ENCODE assay signal across 8 cellular contexts in the genomic region with DNA sequence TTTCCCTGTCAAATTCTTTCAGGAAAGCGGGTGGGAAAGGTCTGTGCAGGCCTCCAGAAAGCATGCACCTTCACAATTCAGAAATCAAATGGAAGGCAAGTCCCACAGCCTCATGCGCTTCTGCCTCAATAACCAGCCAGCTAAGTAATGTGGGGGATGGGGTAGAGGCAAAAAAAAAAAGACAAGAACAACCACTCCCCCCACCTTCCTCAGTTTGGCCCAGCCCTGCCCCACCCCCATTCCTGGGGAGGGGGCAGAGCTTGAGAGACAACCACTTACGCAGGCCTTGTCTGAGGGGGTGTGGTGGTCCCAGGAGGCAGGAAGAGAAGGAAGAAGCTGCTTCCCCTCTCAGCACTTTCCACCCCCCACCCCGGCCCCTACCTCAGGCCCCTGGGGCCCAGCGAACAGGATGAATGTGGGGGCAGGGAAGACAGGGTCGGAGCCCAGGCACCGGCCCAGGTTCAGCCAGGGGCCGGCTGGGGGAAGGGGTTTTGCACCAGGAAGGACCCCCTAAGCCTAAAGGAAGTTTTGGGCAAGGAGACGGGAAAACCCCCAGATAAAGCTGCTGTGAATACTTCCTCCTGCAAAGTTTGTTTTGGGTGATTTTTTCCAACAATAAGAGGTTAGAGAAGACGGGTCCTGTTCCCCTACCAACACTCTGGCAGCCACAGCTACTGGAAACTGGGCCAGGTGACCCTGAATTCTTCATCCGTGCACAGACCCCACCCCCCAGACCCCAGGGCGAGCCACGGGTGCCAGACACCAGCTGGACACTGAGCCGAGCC. TPM values are rescaled to one million over a fixed set of nuclear protein-coding genes. Genes with fewer than 3 reads are reported as not detected.
DNase-seq lines count a peak whose midpoint lies in the region; ATAC-seq and TF ChIP-seq lines count a peak whose summit lies in the region.

No MANE protein-coding gene starts in this region.

- ATAC-seq in HG03175 (IDR thresholded peaks at IDR 0.05; ENCODE audit: unreplicated experiment): no peak

- TF ChIP-seq CTCF in AG04450 (IDR thresholded peaks at IDR 0.05; ENCODE audit: low read depth, low read length): no peak
- TF ChIP-seq CTCF in NB4 (IDR thresholded peaks at IDR 0.05; ENCODE audit: low read depth, low read length): no peak

- H3K4me3 ChIP-seq in AG04450 (ENCODE audit: low read depth, low read length): peak overlapping the region; percentile 78
- H3K4me3 ChIP-seq in NB4 (ENCODE audit: low read depth, low read length): peak overlapping the region; percentile 66
- peak overlapping the region; percentile 63 for H3K4me3 ChIP-seq in mucosa of stomach (ENCODE audit: low read length)

- H3K36me3 ChIP-seq in mucosa of stomach (ENCODE audit: control insufficient read depth, insufficient read depth, low read length): no peaks in the 10 kb centered on the region

- H3K27ac ChIP-seq in AG04450 (ENCODE audit: low read depth, low read length): no peak overlapping the region

- H3K9me3 ChIP-seq in AG04450 (ENCODE audit: control insufficient read depth, insufficient read depth, low read length) (no peaks in the 10 kb centered on the region; the same call in 1 of the 2 replicates), mucosa of stomach (ENCODE audit: control insufficient read depth, low read length) (no peaks in the 10 kb centered on the region)

- CTCF ChIA-PET in AG04450 (lab: Charles Lee): interaction anchor here (0.5 to 2.5 kb wide), 6 partner anchors 8 to 156 kb away, joined by 3 to 16 read pairs (median 10); no protein-coding TSS in a partner anchor

- H3K27me3 ChIP-seq in AG04450 (ENCODE audit: control insufficient read depth, insufficient read depth, low read length): peaks cover 3% of the 10 kb centered on the region
- no peaks in the 10 kb centered on the region for H3K27me3 ChIP-seq in mucosa of stomach (ENCODE audit: control insufficient read depth, insufficient read depth, low read length)

- POLR2A ChIA-PET in AG04450 (lab: Yijun Ruan, JAX): interaction anchor here (1.8 to 1.9 kb wide), 2 partner anchors 7 to 15 kb away, joined by 17 to 27 read pairs; no protein-coding TSS in a partner anchor

- no peak for TF ChIP-seq POLR2A in NB4 (IDR thresholded peaks at IDR 0.05; ENCODE audit: extremely low read depth, insufficient read length)

- DNase-seq in AG04450 (ENCODE audit: low read depth, low spot score) (no peak), NB4 (ENCODE audit: low read depth) (peak; percentile 93), ecto neural progenitor cell (ENCODE audit: low spot score) (peak; percentile 87), superior temporal gyrus (ENCODE audit: extremely low spot score) (no peak), cortex of kidney (lab: John Stamatoyannopoulos, UW) (no peak), DMS153 (lab: John Stamatoyannopoulos, UW) (no peak)

- peaks cover 51% of the 10 kb centered on the region for H3K4me1 ChIP-seq in mucosa of stomach (ENCODE audit: control insufficient read depth, insufficient read depth, low read length)

- H3K9ac ChIP-seq in mucosa of stomach (ENCODE audit: low read length): peak overlapping the region; percentile 98

RNA-seq across cellular contexts. Expression of a gene that starts 1.2 kb away (rescaled TPM):
- 13.5 and 25.7 TPM in 2 replicates for polyA plus RNA-seq in AG04450 (2011; rRNA removed)
- polyA minus RNA-seq in AG04450 (2011; rRNA and poly(A)+ RNA removed): 19.7 and 25.7 TPM in 2 replicates

RNA-seq across cellular contexts. Expression of a gene that starts 26.5 kb away (rescaled TPM):
- polyA plus RNA-seq in AG04450 (2011; rRNA removed): 51.5 and 58.8 TPM in 2 replicates
- polyA minus RNA-seq in AG04450 (2011; rRNA and poly(A)+ RNA removed): 19.8 and 25.6 TPM in 2 replicates

RNA-seq across cellular contexts. Expression of a gene that starts 27.5 kb away (rescaled TPM):
- 487 and 624 TPM in 2 replicates for polyA plus RNA-seq in AG04450 (2011; rRNA removed)
- 266 and 344 TPM in 2 replicates for polyA minus RNA-seq in AG04450 (2011; rRNA and poly(A)+ RNA removed)

RNA-seq across cellular contexts. Expression of a gene that starts 50.7 kb away (rescaled TPM):
- 97.4 and 106 TPM in 2 replicates for polyA plus RNA-seq in AG04450 (2011; rRNA removed)
- 46.1 and 49.6 TPM in 2 replicates for polyA minus RNA-seq in AG04450 (2011; rRNA and poly(A)+ RNA removed)

RNA-seq across cellular contexts. Expression of a gene that starts 50.8 kb away (rescaled TPM):
- 0.04 and 0.07 TPM in 2 replicates for polyA plus RNA-seq in AG04450 (2011; rRNA removed)
- 0.04 TPM in 1 of 2 replicates, not detected in the other for polyA minus RNA-seq in AG04450 (2011; rRNA and poly(A)+ RNA removed)

Comparison
In these comparisons a context has a peak if more than half of its experiments do, and no peak if none do; other contexts are left out.
1. DNase-seq: peak in NB4 (single experiment) and ecto neural progenitor cell (single experiment); none in AG04450 (single experiment), superior temporal gyrus (single experiment), cortex of kidney (single experiment) and DMS153 (single experiment).
2. Peak in every context shown above with its lines, with median percentiles within 50 percentile points of each other: H3K4me3 ChIP-seq.